22 cellular contexts compared by ENCODE assay signal in the genomic region with DNA sequence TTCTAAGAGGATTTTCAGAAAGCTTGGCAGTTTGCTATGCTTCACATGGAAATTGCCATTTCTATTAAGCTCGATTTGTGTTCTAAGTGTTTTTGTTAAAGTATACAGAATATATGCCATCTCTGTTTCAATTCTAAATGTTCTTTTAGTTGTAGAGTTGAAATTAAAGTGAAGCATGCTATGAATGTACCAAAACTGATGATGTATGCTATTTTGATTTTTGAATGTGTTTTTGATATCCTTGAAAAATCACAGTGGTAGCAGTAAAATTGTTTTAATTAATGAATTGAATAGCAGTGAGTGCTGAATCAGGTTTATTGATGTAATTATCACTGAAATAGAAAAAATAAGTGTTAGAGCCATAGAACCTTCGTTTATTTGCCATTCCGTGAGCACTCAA.
A peak's percentile ranks its signal among the peaks of the same experiment; 100 is the strongest.
DNase-seq lines count a peak whose midpoint lies in the region; ATAC-seq, FAIRE-seq and TF ChIP-seq lines count a peak whose summit lies in the region.
"Had no signal": no experiment of that assay in that cellular context is flagged by ENCODE, and none has a peak within 500 bp of the region (broad histone marks: within the 10 kb centered on the region; RNA-seq: fewer than 3 reads in every experiment).

No MANE protein-coding gene starts in this region.

- H3K4ac ChIP-seq in IMR-90 (ENCODE audit: low read depth, low read length), result no peak overlapping the region

- H2BK20ac ChIP-seq in IMR-90 (ENCODE audit: low read depth, low read length), result no peak overlapping the region

- H3K4me1 ChIP-seq in HepG2 (ENCODE audit: insufficient read depth, low read length) (no peaks in the 10 kb centered on the region), right lobe of liver (peaks cover 0 to 7% (median 3%) of the 10 kb centered on the region in 4 donors), IMR-90 (ENCODE audit: control insufficient read depth, insufficient read depth, low read length) (no peaks in the 10 kb centered on the region), SJCRH30 (0 out of 2 replicates have a peak, but pooled peaks cover 8% of the 10 kb centered on the region), MM.1S (ENCODE audit: low read length) (no peaks in the 10 kb centered on the region)

- no peaks in the 10 kb centered on the region for H3K79me1 ChIP-seq in IMR-90 (ENCODE audit: low read depth in 1 of 2, low read length in 2 of 2)

- no peaks in the 10 kb centered on the region for H3F3A ChIP-seq in MM.1S (ENCODE audit: insufficient read depth, low read length)

- H3K23ac ChIP-seq in IMR-90 (ENCODE audit: low read depth, low read length), result no peak overlapping the region

- no peak overlapping the region for H3K56ac ChIP-seq in IMR-90 (ENCODE audit: extremely low read depth, insufficient read depth, low read length)

- in situ Hi-C loops in HepG2 (cut with HindIII; ENCODE audit: extremely low pct_ligation_motif_present, low pct_unique_long_range_greater_than_20kb) (no loop called here), IMR-90 (cut with MboI; ENCODE audit: low sequenced_read_pairs) (no loop called here)

- no peak overlapping the region for H2BK5ac ChIP-seq in IMR-90 (ENCODE audit: low read depth, low read length, poor library complexity, severe bottlenecking)

- dilution Hi-C loops in IMR-90 (cut with HindIII; ENCODE audit: low sequenced_read_pairs, unreplicated experiment), result no loop called here

- no peak for FAIRE-seq in HepG2 (lab: Jason Lieb, UNC)
- FAIRE-seq: D721Med, G401.6, GM12891, GM19239 had no signal

- no peak overlapping the region for H2AFZ ChIP-seq in HepG2 (ENCODE audit: low read length)
- H2AFZ ChIP-seq in IMR-90 (replicated peaks; ENCODE audit: low read length, poor library complexity), result no peak overlapping the region
- H2AFZ ChIP-seq in MM.1S (ENCODE audit: low read length), result no peak overlapping the region

- no peak overlapping the region for H4K8ac ChIP-seq in IMR-90 (ENCODE audit: low read depth in 2 of 2, low read length in 2 of 2)

- ATAC-seq in HepG2, result no peak
- ATAC-seq in right lobe of liver, result no peak
- ATAC-seq in IMR-90 (ENCODE audit: low read depth), result no peak

- TF ChIP-seq POLR2A in HepG2 (IDR thresholded peaks at IDR 0.05; ENCODE audit: insufficient read depth in 1 of 2, low read depth in 2 of 2, low read length in 2 of 2), result no peak
- TF ChIP-seq POLR2A in right lobe of liver (IDR thresholded peaks at IDR 0.05), result no peak
- TF ChIP-seq POLR2A in IMR-90 (IDR thresholded peaks at IDR 0.05; ENCODE audit: low read depth, low read length), result no peak

- H3K18ac ChIP-seq in IMR-90 (ENCODE audit: low read depth, low read length), result no peak overlapping the region

- no peak overlapping the region for H3K14ac ChIP-seq in IMR-90 (replicated peaks; ENCODE audit: low read depth, low read length)

- H3K27ac ChIP-seq in HepG2 (ENCODE audit: extremely low read length, insufficient read depth, low read length) (no peak overlapping the region), right lobe of liver (no peak overlapping the region), IMR-90 (ENCODE audit: insufficient read depth, low read length) (no peak overlapping the region), SJCRH30 (peak overlapping the region; percentile 51), MM.1S (ENCODE audit: low read length) (no peak overlapping the region)
- H3K27ac ChIP-seq: 22Rv1 had no signal

- DNase-seq in HepG2 (ENCODE audit: low spot score) (no peak), right lobe of liver (no peak), IMR-90 (no peak), SJCRH30 (no peak), posterior vena cava (ENCODE audit: low spot score) (no peak), AG08396 (ENCODE audit: low spot score) (no peak), MM.1S (no peak)
- DNase-seq: ACHN; AML-193; C1 segment of cervical spinal cord; Caco-2; Calu3; CD4-positive, alpha-beta memory T cell; CD4-positive, CD25-positive, alpha-beta regulatory T cell; CD8-positive, alpha-beta memory T cell; DMS79 treated with DMSO at 0.1 percent for 48 hours; GF-D8 had no signal

- H3K9me3 ChIP-seq in HepG2 (ENCODE audit: low read length) (no peaks in the 10 kb centered on the region), right lobe of liver (no peaks in the 10 kb centered on the region), IMR-90 (ENCODE audit: control insufficient read depth, insufficient read depth, low read length) (no peaks in the 10 kb centered on the region), SJCRH30 (replicated peaks) (no peaks in the 10 kb centered on the region), MM.1S (replicated peaks; ENCODE audit: insufficient read depth, low read length) (no peaks in the 10 kb centered on the region)
- H3K9me3 ChIP-seq: Caco-2 had no signal

- no peak overlapping the region for H3K9ac ChIP-seq in HepG2 (ENCODE audit: insufficient read depth, low read depth, low read length)
- no peak overlapping the region for H3K9ac ChIP-seq in IMR-90 (ENCODE audit: low read depth, low read length)
- H3K9ac ChIP-seq in MM.1S (ENCODE audit: low read length), result no peak overlapping the region

- no peak overlapping the region for H2BK120ac ChIP-seq in IMR-90 (ENCODE audit: low read depth, low read length)

- H3K79me2 ChIP-seq in HepG2 (ENCODE audit: insufficient read depth, low read length), result no peaks in the 10 kb centered on the region
- no peaks in the 10 kb centered on the region for H3K79me2 ChIP-seq in MM.1S (ENCODE audit: low read length)

- 2% methylated on average over 3 of the region's 3 CpGs for WGBS in HepG2 (ENCODE audit: low lambda C conversion rate)
- 64% methylated on average over 3 of the region's 3 CpGs for WGBS in right lobe of liver (ENCODE audit: insufficient coverage, low coverage, low lambda C conversion rate, missing lambda C conversion rate)
- no CpG with 5 or more reads among the region's 3 CpGs for WGBS in IMR-90 (ENCODE audit: extremely low coverage in 2 of 2, insufficient read length in 1 of 2), 2 experiments

- POLR2A ChIA-PET in HepG2 (lab: Yijun Ruan, JAX), result no interaction called here
- POLR2A ChIA-PET in IMR-90 (lab: Charles Lee; ENCODE audit: unreplicated experiment), result no interaction called here

- TF ChIP-seq CTCF in HepG2 (CRISPR knock-in tag; IDR thresholded peaks at IDR 0.05), result no peak
- TF ChIP-seq CTCF in right lobe of liver (IDR thresholded peaks at IDR 0.05), result no peak
- TF ChIP-seq CTCF in IMR-90 (conservative IDR thresholded peaks at IDR 0.05; ENCODE audit: low read depth, low read length), result no peak
- no peak for TF ChIP-seq CTCF in MM.1S (IDR thresholded peaks at IDR 0.05; ENCODE audit: low read length)

- H2AK5ac ChIP-seq in IMR-90 (ENCODE audit: low read depth, low read length), result no peak overlapping the region

- no peak overlapping the region for H2AK9ac ChIP-seq in IMR-90 (replicated peaks; ENCODE audit: low read depth, low read length, poor library complexity)

- H3K9me1 ChIP-seq in IMR-90 (ENCODE audit: insufficient read depth, low read length), result no peaks in the 10 kb centered on the region; the same call in 1 of the 2 replicates

- H3K9me2 ChIP-seq in MM.1S (replicated peaks; ENCODE audit: insufficient read depth, low read length), result no peaks in the 10 kb centered on the region

- CTCF ChIA-PET in HepG2 (lab: Yijun Ruan, JAX; ENCODE audit: low intra/inter-chr PET ratio, low total read pairs) (no interaction called here), IMR-90 (lab: Yijun Ruan, JAX) (no interaction called here)

- H3K27me3 ChIP-seq in HepG2 (ENCODE audit: control insufficient read depth in 1 of 2, insufficient read depth in 2 of 2, low read length in 2 of 2), result peaks cover 0 to 10% of the 10 kb centered on the region in 2 experiments; a peak in 1 of 5 replicates
- H3K27me3 ChIP-seq in right lobe of liver, result no peaks in the 10 kb centered on the region
- H3K27me3 ChIP-seq in IMR-90 (ENCODE audit: control insufficient read depth, insufficient read depth, low read length), result no peaks in the 10 kb centered on the region
- no peaks in the 10 kb centered on the region for H3K27me3 ChIP-seq in SJCRH30
- no peaks in the 10 kb centered on the region for H3K27me3 ChIP-seq in MM.1S (replicated peaks; ENCODE audit: insufficient read depth, low read length)

- no peak overlapping the region for H3K4me2 ChIP-seq in HepG2 (ENCODE audit: low read depth, low read length)
- H3K4me2 ChIP-seq in IMR-90 (ENCODE audit: low read depth, low read length), result no peak overlapping the region
- no peak overlapping the region for H3K4me2 ChIP-seq in MM.1S (ENCODE audit: low read depth, low read length)

- H3K36me3 ChIP-seq in HepG2 (replicated peaks in 1 of 2; ENCODE audit: control insufficient read depth in 1 of 2, insufficient read depth in 2 of 2, low read length in 2 of 2) (no peaks in the 10 kb centered on the region), right lobe of liver (no peaks in the 10 kb centered on the region), IMR-90 (ENCODE audit: control insufficient read depth, insufficient read depth, low read length) (no peaks in the 10 kb centered on the region), SJCRH30 (no peaks in the 10 kb centered on the region), MM.1S (replicated peaks; ENCODE audit: insufficient read depth, low read length) (no peaks in the 10 kb centered on the region)

- BruUV-seq in HepG2 (replicated peaks; lab: Mats Ljungman, UMichigan) (no TSS peak), IMR-90 (replicated peaks; lab: Mats Ljungman, UMichigan) (no TSS peak)

- no peak overlapping the region for H4K91ac ChIP-seq in IMR-90 (ENCODE audit: insufficient read depth, low read depth, low read length)

- H3K4me3 ChIP-seq in HepG2 (replicated peaks in 1 of 3; ENCODE audit: insufficient read depth in 1 of 3, low read depth in 2 of 3, low read length in 3 of 3) (no peak overlapping the region), right lobe of liver (no peak overlapping the region), IMR-90 (ENCODE audit: insufficient read depth, low read depth, low read length) (no peak overlapping the region), SJCRH30 (no peak overlapping the region), MM.1S (ENCODE audit: low read length) (no peak overlapping the region)

- TF ChIP-seq EP300 in HepG2 (IDR thresholded peaks at IDR 0.05; ENCODE audit: low read depth in 2 of 2, low read length in 2 of 2) (no peak), HepG2 (CRISPR knock-in tag; IDR thresholded peaks at IDR 0.05; ENCODE audit: borderline replicate concordance) (no peak)

- no peak overlapping the region for H4K5ac ChIP-seq in IMR-90 (ENCODE audit: low read depth, low read length)

- TF ChIP-seq RAD21 in HepG2 (CRISPR knock-in tag; IDR thresholded peaks at IDR 0.05) (no peak), IMR-90 (IDR thresholded peaks at IDR 0.05; ENCODE audit: low read length) (no peak)

- H2BK15ac ChIP-seq in IMR-90 (ENCODE audit: low read depth, low read length), result no peak overlapping the region

- H4K20me1 ChIP-seq in HepG2 (ENCODE audit: insufficient read depth, low read length) (no peaks in the 10 kb centered on the region), IMR-90 (ENCODE audit: insufficient read depth, low read length) (no peaks in the 10 kb centered on the region), MM.1S (ENCODE audit: insufficient read depth, low read length) (no peaks in the 10 kb centered on the region)

- intact Hi-C loops in HepG2 (cut with micrococcal nuclease; ENCODE audit: unreplicated experiment) (no loop called here), right lobe of liver (cut with DNase I) (no loop called here), IMR-90 (cut with micrococcal nuclease) (no loop called here), posterior vena cava (cut with DNase I) (no loop called here)
